8 cellular contexts compared by ENCODE assay signal in the genomic region with DNA sequence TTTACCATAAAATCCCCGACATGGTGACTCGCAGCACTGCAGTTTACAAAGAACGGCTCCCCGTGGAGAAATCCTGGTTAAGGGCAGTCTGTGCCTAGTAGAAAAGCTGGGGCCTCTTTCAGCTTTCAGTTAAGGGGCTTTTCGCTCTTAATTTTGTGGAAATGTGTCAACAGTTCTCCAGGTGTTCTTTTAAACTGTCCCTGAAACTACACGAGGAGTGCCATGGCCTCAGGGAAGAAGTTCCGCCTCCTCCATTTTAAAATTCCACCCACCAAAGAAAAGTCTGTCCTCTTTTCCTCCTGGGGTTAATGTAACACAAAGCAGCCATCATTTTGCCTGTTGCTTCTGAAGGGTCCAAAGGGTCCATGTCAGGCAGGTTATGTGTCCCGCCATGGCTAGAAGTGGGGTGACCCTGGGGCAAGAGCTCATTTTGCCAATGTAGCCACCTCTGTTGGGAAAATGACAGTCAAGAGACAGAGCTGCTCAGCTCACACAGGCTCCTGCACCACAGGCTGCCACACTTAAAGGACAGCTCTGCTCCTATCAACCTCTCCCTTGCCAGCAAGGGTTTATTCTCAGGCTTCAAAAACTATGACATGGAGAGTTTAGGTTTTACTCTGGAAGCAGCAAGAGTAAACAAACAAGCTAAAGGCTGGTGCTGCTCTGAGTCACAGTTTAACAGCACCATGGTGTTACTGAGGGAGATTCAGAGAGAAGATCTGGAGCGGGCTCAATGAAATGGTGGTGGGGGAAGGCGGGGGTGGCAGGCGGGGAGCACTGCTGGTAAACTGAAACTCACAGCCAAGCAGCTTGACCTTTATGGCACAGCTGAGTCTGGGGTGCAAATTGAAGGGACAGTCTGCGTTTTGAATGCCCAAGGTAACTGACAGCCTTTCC. TPM values are rescaled to one million over a fixed set of nuclear protein-coding genes. Genes with fewer than 3 reads are reported as not detected.
A peak's percentile ranks its signal among the peaks of the same experiment; 100 is the strongest.
DNase-seq lines count a peak whose midpoint lies in the region; ATAC-seq and TF ChIP-seq lines count a peak whose summit lies in the region.

No MANE protein-coding gene starts in this region.

- H3K79me2 ChIP-seq in KMS-11 (ENCODE audit: insufficient read depth, low read depth): peaks cover 79% of the 10 kb centered on the region

- H3K4me2 ChIP-seq in KMS-11: peak overlapping the region; percentile 99

- DNase-seq in CD4-positive, CD25-positive, alpha-beta regulatory T cell: no peak
- DNase-seq in body of pancreas: peak in 1 of 4 donors; percentile 37
- no peak for DNase-seq in stimulated activated CD8-positive, alpha-beta memory T cell treated with anti-CD3 and anti-CD28 coated beads, Interleukin-4, amount 100 ng/mL, for 48 hours
- no peak for DNase-seq in GM19238 (ENCODE audit: insufficient read length, low spot score)

- H3K36me3 Mint-ChIP-seq in CD4-positive, CD25-positive, alpha-beta regulatory T cell: no peaks in the 10 kb centered on the region

- no peaks in the 10 kb centered on the region for H3K9me3 ChIP-seq in CD4-positive, CD25-positive, alpha-beta regulatory T cell (ENCODE audit: control insufficient read depth in 2 of 2, low read length in 2 of 2)
- H3K9me3 ChIP-seq in body of pancreas (no peaks in the 10 kb centered on the region), mucosa of rectum (ENCODE audit: control insufficient read depth in 2 of 2, low read length in 2 of 2) (no peaks in the 10 kb centered on the region)

- peak overlapping the region; percentile 38; the same call in 1 of the 2 replicates for H2AFZ ChIP-seq in KMS-11 (ENCODE audit: low read depth)

- H3K9ac ChIP-seq in KMS-11: peak overlapping the region; percentile 67
- peak overlapping the region in 1 of 2 donors; percentile 4 for H3K9ac ChIP-seq in mucosa of rectum (ENCODE audit: low read depth in 1 of 2, low read length in 2 of 2)

- intact Hi-C loops in body of pancreas (cut with DNase I): no loop called here

- peaks cover 0 to 2% (median 0%) of the 10 kb centered on the region in 7 donors for H3K9me3 Mint-ChIP-seq in CD4-positive, CD25-positive, alpha-beta regulatory T cell

- H3K4me1 Mint-ChIP-seq in CD4-positive, CD25-positive, alpha-beta regulatory T cell: peaks cover 18 to 55% (median 22%) of the 10 kb centered on the region in 4 donors

- peaks cover 21% of the 10 kb centered on the region for H3K27me3 Mint-ChIP-seq in CD4-positive, CD25-positive, alpha-beta regulatory T cell

- ATAC-seq in CD4-positive, CD25-positive, alpha-beta regulatory T cell (ENCODE audit: low read depth in 2 of 2): no peak
- ATAC-seq in body of pancreas: no peak
- ATAC-seq in GM19351 (IDR thresholded peaks at IDR 0.05; ENCODE audit: unreplicated experiment): no peak
- no peak for ATAC-seq in GM19395 (IDR thresholded peaks at IDR 0.05; ENCODE audit: unreplicated experiment)

- TF ChIP-seq CTCF in KMS-11 (conservative IDR thresholded peaks at IDR 0.05; ENCODE audit: low read depth, low read length): no peak
- no peak for TF ChIP-seq CTCF in body of pancreas (IDR thresholded peaks at IDR 0.05)

- H4K20me1 ChIP-seq in KMS-11 (ENCODE audit: insufficient read depth): no peaks in the 10 kb centered on the region

- peak overlapping the region; percentile 59 for H3K27ac ChIP-seq in CD4-positive, CD25-positive, alpha-beta regulatory T cell (ENCODE audit: insufficient read depth, low read length, poor library complexity, severe bottlenecking)
- H3K27ac ChIP-seq in KMS-11 (peak overlapping the region; percentile 83), body of pancreas (peak overlapping the region in 3 of 4 donors; percentile 17 to 65 (median 51)), mucosa of rectum (ENCODE audit: low read depth in 2 of 2, low read length in 2 of 2) (peak overlapping the region; percentile 24 to 59)

- peaks cover 30% of the 10 kb centered on the region for H3K4me1 ChIP-seq in CD4-positive, CD25-positive, alpha-beta regulatory T cell (ENCODE audit: control insufficient read depth, insufficient read depth, low read length, poor library complexity, severe bottlenecking)
- H3K4me1 ChIP-seq in KMS-11 (ENCODE audit: low read depth, poor library complexity, severe bottlenecking): peaks cover 52% of the 10 kb centered on the region
- H3K4me1 ChIP-seq in body of pancreas: peaks cover 40% of the 10 kb centered on the region
- H3K4me1 ChIP-seq in mucosa of rectum (ENCODE audit: control insufficient read depth in 2 of 2, insufficient read depth in 2 of 2, low read length in 2 of 2): peaks cover 9 to 11% of the 10 kb centered on the region in 2 donors

- H3K4me3 ChIP-seq in CD4-positive, CD25-positive, alpha-beta regulatory T cell (ENCODE audit: low read depth, low read length): peak overlapping the region; percentile 75
- H3K4me3 ChIP-seq in KMS-11 (IDR thresholded peaks at IDR 0.05; ENCODE audit: insufficient read depth, low read depth, low read length): peak overlapping the region; percentile 76
- no peak overlapping the region for H3K4me3 ChIP-seq in body of pancreas
- H3K4me3 ChIP-seq in mucosa of rectum (ENCODE audit: low read length in 2 of 2): no peak overlapping the region

- WGBS in body of pancreas, 2 donors: 65 to 67% methylated on average over 12 of the region's 12 CpGs

- peak overlapping the region; percentile 53 to 77 (median 76) for H3K27ac Mint-ChIP-seq in CD4-positive, CD25-positive, alpha-beta regulatory T cell

- TF ChIP-seq POLR2A in body of pancreas (IDR thresholded peaks at IDR 0.05): no peak

- peak overlapping the region; percentile 77 to 90 (median 85) for H3K4me3 Mint-ChIP-seq in CD4-positive, CD25-positive, alpha-beta regulatory T cell

- peaks cover 6% of the 10 kb centered on the region for H3K27me3 ChIP-seq in CD4-positive, CD25-positive, alpha-beta regulatory T cell (ENCODE audit: control insufficient read depth, insufficient read depth, low read length)
- H3K27me3 ChIP-seq in KMS-11 (ENCODE audit: insufficient read depth, low read depth) (no peaks in the 10 kb centered on the region), body of pancreas (no peaks in the 10 kb centered on the region), mucosa of rectum (ENCODE audit: control insufficient read depth in 2 of 2, insufficient read depth in 2 of 2, low read length in 2 of 2) (no peaks in the 10 kb centered on the region)

- no peaks in the 10 kb centered on the region for H3K36me3 ChIP-seq in CD4-positive, CD25-positive, alpha-beta regulatory T cell (ENCODE audit: control insufficient read depth, insufficient read depth, low read length)
- no peaks in the 10 kb centered on the region for H3K36me3 ChIP-seq in KMS-11 (ENCODE audit: insufficient read depth)
- no peaks in the 10 kb centered on the region for H3K36me3 ChIP-seq in body of pancreas (replicated peaks in 1 of 2; ENCODE audit: insufficient read depth in 1 of 2, low read depth in 2 of 2)
- H3K36me3 ChIP-seq in mucosa of rectum (ENCODE audit: control insufficient read depth in 2 of 2, insufficient read depth in 2 of 2, low read length in 2 of 2): no peaks in the 10 kb centered on the region

RNA-seq across cellular contexts. Expression of gene WHRN, which starts 3.2 kb away (rescaled TPM):
- total RNA-seq in CD4-positive, CD25-positive, alpha-beta regulatory T cell: 24.2 TPM
- 1 to 10 TPM in 3 of 4 donors, under 1 TPM in 1; 1.00 to 1.5 (median 1.4) TPM for polyA plus RNA-seq in CD4-positive, CD25-positive, alpha-beta regulatory T cell
- total RNA-seq in body of pancreas: 10 to 100 TPM; 13.5 to 15.6 TPM

Comparison
In these comparisons a context has a peak if more than half of its experiments do, and no peak if none do; other contexts are left out.
1. H3K4me3 ChIP-seq: peak in CD4-positive, CD25-positive, alpha-beta regulatory T cell (single experiment) and KMS-11 (single experiment); none in body of pancreas (0 of 2) and mucosa of rectum (0 of 2).
2. Peak in every context shown above with its lines, with median percentiles within 50 percentile points of each other: H3K27ac ChIP-seq.